Comparison of ENCODE assay signal across 1 cellular context in the genomic region with DNA sequence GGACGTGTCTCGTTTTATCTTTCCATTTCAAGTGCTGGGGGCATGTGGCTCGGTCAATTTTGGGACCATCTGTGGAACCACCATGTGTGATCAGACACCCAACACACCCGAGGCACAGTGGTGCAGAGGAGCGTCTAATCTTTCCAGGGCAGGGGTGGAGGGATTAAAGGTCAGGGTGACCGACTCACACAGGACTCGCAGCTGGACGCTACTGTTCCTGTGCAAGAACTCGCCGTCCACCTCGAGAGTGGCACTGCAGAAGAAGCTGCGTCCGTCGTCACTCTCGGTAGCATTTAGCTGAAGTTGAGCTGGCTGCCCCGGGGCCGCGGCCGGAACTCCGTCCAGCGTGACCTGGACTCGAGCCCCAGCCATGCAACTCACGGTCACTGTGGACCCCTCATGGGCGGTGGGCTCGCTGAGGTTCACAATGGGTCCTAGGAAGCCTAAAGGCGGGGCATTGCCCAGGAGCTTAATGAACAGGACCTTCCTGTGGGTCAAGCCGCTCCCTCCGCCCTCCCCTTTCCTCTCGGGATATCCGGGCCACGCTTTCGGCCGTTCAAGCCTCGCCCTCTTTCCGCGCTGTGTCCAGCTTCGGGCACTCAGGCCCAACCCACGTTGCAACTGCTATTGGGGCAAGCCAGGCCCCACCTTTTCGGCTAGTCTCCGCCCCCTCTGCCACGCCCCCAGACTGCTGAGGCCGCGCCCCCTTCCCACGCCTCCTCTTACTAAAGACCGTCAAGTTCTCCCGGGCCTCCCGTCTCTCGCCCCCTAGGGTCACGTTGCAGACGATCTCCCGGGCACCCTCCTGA.
TF ChIP-seq lines count a peak whose summit lies in the region.

No MANE protein-coding gene starts in this region.

TF ChIP-seq in K562, 482 proteins besides CTCF, POLR2A, EP300 and RAD21 (continued from another document and continues in another):
- TF ChIP-seq, protein P1, sequence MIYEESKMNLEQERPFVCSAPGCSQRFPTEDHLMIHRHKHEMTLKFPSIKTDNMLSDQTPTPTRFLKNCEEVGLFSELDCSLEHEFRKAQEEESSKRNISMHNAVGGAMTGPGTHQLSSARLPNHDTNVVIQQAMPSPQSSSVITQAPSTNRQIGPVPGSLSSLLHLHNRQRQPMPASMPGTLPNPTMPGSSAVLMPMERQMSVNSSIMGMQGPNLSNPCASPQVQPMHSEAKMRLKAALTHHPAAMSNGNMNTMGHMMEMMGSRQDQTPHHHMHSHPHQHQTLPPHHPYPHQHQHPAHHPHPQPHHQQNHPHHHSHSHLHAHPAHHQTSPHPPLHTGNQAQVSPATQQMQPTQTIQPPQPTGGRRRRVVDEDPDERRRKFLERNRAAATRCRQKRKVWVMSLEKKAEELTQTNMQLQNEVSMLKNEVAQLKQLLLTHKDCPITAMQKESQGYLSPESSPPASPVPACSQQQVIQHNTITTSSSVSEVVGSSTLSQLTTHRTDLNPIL (CRISPR knock-in tag; IDR thresholded peaks at IDR 0.05), result no peak
- TF ChIP-seq FUS (optimal IDR thresholded peaks at IDR 0.05; ENCODE audit: low read depth, low read length) (no peak), POLR2AphosphoS5 (IDR thresholded peaks at IDR 0.05; ENCODE audit: control insufficient read depth, insufficient read depth, low read depth, low read length) (peak; percentile 44), STAG1 (CRISPR knock-in tag; IDR thresholded peaks at IDR 0.05; ENCODE audit: borderline replicate concordance) (no peak), SLC30A9 (CRISPR knock-in tag; IDR thresholded peaks at IDR 0.05) (no peak), ZNF780A (CRISPR knock-in tag; IDR thresholded peaks at IDR 0.05) (no peak), HLTF (IDR thresholded peaks at IDR 0.05) (0 out of 2 replicates have a peak, but pooled peaks have one; percentile 13), ZNF384 (IDR thresholded peaks at IDR 0.05; ENCODE audit: low read depth, low read length) (no peak), ESRRB (CRISPR knock-in tag; IDR thresholded peaks at IDR 0.05; ENCODE audit: borderline replicate concordance) (no peak), PHF8 (IDR thresholded peaks at IDR 0.05; ENCODE audit: borderline replicate concordance, low read length) (peak; percentile 75; the same call in 1 of the 2 replicates), NFE2 (IDR thresholded peaks at IDR 0.05; ENCODE audit: low read depth) (no peak), ZNF316 (IDR thresholded peaks at IDR 0.05) (no peak), NONO (IDR thresholded peaks at IDR 0.05; ENCODE audit: low read depth in 2 of 2, low read length in 1 of 2) (peak in 1 of 2 experiments; percentile 30; a peak in 1 of 4 replicates), ZNF717 (CRISPR knock-in tag; IDR thresholded peaks at IDR 0.05) (no peak), TAL1 (IDR thresholded peaks at IDR 0.05) (peak; percentile 77), STAT5A (IDR thresholded peaks at IDR 0.05; ENCODE audit: borderline replicate concordance, low read length) (no peak; the same call in 1 of the 2 replicates), ZNF3 (CRISPR knock-in tag; IDR thresholded peaks at IDR 0.05) (no peak), YY1 (IDR thresholded peaks at IDR 0.05; ENCODE audit: borderline replicate concordance in 1 of 3, control insufficient read depth in 1 of 3, extremely low read depth in 1 of 3, insufficient read depth in 3 of 3, insufficient read length in 1 of 3, insufficient replicate concordance in 2 of 3, low read depth in 1 of 3, low read length in 2 of 3) (peak in 2 of 3 experiments; percentile 38 to 58), CCAR2 (IDR thresholded peaks at IDR 0.05; ENCODE audit: low read depth, low read length) (no peak), KDM4B (IDR thresholded peaks at IDR 0.05; ENCODE audit: borderline replicate concordance in 2 of 2, low read depth in 1 of 2) (no peak), NFIX (CRISPR knock-in tag; IDR thresholded peaks at IDR 0.05; ENCODE audit: low read depth) (no peak), DNMT1 (IDR thresholded peaks at IDR 0.05) (no peak), ERF (CRISPR knock-in tag; IDR thresholded peaks at IDR 0.05) (no peak), RFX7 (CRISPR knock-in tag; IDR thresholded peaks at IDR 0.05) (no peak), MEIS2 (IDR thresholded peaks at IDR 0.05; ENCODE audit: partially characterized antibody) (no peak)
- TF ChIP-seq, protein P2, sequence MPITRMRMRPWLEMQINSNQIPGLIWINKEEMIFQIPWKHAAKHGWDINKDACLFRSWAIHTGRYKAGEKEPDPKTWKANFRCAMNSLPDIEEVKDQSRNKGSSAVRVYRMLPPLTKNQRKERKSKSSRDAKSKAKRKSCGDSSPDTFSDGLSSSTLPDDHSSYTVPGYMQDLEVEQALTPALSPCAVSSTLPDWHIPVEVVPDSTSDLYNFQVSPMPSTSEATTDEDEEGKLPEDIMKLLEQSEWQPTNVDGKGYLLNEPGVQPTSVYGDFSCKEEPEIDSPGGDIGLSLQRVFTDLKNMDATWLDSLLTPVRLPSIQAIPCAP (CRISPR knock-in tag; IDR thresholded peaks at IDR 0.05; ENCODE audit: borderline replicate concordance), result no peak
- TF ChIP-seq, protein P3, sequence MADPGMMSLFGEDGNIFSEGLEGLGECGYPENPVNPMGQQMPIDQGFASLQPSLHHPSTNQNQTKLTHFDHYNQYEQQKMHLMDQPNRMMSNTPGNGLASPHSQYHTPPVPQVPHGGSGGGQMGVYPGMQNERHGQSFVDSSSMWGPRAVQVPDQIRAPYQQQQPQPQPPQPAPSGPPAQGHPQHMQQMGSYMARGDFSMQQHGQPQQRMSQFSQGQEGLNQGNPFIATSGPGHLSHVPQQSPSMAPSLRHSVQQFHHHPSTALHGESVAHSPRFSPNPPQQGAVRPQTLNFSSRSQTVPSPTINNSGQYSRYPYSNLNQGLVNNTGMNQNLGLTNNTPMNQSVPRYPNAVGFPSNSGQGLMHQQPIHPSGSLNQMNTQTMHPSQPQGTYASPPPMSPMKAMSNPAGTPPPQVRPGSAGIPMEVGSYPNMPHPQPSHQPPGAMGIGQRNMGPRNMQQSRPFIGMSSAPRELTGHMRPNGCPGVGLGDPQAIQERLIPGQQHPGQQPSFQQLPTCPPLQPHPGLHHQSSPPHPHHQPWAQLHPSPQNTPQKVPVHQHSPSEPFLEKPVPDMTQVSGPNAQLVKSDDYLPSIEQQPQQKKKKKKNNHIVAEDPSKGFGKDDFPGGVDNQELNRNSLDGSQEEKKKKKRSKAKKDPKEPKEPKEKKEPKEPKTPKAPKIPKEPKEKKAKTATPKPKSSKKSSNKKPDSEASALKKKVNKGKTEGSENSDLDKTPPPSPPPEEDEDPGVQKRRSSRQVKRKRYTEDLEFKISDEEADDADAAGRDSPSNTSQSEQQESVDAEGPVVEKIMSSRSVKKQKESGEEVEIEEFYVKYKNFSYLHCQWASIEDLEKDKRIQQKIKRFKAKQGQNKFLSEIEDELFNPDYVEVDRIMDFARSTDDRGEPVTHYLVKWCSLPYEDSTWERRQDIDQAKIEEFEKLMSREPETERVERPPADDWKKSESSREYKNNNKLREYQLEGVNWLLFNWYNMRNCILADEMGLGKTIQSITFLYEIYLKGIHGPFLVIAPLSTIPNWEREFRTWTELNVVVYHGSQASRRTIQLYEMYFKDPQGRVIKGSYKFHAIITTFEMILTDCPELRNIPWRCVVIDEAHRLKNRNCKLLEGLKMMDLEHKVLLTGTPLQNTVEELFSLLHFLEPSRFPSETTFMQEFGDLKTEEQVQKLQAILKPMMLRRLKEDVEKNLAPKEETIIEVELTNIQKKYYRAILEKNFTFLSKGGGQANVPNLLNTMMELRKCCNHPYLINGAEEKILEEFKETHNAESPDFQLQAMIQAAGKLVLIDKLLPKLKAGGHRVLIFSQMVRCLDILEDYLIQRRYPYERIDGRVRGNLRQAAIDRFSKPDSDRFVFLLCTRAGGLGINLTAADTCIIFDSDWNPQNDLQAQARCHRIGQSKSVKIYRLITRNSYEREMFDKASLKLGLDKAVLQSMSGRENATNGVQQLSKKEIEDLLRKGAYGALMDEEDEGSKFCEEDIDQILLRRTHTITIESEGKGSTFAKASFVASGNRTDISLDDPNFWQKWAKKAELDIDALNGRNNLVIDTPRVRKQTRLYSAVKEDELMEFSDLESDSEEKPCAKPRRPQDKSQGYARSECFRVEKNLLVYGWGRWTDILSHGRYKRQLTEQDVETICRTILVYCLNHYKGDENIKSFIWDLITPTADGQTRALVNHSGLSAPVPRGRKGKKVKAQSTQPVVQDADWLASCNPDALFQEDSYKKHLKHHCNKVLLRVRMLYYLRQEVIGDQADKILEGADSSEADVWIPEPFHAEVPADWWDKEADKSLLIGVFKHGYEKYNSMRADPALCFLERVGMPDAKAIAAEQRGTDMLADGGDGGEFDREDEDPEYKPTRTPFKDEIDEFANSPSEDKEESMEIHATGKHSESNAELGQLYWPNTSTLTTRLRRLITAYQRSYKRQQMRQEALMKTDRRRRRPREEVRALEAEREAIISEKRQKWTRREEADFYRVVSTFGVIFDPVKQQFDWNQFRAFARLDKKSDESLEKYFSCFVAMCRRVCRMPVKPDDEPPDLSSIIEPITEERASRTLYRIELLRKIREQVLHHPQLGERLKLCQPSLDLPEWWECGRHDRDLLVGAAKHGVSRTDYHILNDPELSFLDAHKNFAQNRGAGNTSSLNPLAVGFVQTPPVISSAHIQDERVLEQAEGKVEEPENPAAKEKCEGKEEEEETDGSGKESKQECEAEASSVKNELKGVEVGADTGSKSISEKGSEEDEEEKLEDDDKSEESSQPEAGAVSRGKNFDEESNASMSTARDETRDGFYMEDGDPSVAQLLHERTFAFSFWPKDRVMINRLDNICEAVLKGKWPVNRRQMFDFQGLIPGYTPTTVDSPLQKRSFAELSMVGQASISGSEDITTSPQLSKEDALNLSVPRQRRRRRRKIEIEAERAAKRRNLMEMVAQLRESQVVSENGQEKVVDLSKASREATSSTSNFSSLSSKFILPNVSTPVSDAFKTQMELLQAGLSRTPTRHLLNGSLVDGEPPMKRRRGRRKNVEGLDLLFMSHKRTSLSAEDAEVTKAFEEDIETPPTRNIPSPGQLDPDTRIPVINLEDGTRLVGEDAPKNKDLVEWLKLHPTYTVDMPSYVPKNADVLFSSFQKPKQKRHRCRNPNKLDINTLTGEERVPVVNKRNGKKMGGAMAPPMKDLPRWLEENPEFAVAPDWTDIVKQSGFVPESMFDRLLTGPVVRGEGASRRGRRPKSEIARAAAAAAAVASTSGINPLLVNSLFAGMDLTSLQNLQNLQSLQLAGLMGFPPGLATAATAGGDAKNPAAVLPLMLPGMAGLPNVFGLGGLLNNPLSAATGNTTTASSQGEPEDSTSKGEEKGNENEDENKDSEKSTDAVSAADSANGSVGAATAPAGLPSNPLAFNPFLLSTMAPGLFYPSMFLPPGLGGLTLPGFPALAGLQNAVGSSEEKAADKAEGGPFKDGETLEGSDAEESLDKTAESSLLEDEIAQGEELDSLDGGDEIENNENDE (IDR thresholded peaks at IDR 0.05; ENCODE audit: low read depth, low read length), result no peak
- TF ChIP-seq, protein P4, sequence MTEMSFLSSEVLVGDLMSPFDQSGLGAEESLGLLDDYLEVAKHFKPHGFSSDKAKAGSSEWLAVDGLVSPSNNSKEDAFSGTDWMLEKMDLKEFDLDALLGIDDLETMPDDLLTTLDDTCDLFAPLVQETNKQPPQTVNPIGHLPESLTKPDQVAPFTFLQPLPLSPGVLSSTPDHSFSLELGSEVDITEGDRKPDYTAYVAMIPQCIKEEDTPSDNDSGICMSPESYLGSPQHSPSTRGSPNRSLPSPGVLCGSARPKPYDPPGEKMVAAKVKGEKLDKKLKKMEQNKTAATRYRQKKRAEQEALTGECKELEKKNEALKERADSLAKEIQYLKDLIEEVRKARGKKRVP (CRISPR knock-in tag; IDR thresholded peaks at IDR 0.05), result no peak
- TF ChIP-seq, protein P5, sequence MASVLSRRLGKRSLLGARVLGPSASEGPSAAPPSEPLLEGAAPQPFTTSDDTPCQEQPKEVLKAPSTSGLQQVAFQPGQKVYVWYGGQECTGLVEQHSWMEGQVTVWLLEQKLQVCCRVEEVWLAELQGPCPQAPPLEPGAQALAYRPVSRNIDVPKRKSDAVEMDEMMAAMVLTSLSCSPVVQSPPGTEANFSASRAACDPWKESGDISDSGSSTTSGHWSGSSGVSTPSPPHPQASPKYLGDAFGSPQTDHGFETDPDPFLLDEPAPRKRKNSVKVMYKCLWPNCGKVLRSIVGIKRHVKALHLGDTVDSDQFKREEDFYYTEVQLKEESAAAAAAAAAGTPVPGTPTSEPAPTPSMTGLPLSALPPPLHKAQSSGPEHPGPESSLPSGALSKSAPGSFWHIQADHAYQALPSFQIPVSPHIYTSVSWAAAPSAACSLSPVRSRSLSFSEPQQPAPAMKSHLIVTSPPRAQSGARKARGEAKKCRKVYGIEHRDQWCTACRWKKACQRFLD (CRISPR knock-in tag; IDR thresholded peaks at IDR 0.05), result no peak
- TF ChIP-seq, protein P6, sequence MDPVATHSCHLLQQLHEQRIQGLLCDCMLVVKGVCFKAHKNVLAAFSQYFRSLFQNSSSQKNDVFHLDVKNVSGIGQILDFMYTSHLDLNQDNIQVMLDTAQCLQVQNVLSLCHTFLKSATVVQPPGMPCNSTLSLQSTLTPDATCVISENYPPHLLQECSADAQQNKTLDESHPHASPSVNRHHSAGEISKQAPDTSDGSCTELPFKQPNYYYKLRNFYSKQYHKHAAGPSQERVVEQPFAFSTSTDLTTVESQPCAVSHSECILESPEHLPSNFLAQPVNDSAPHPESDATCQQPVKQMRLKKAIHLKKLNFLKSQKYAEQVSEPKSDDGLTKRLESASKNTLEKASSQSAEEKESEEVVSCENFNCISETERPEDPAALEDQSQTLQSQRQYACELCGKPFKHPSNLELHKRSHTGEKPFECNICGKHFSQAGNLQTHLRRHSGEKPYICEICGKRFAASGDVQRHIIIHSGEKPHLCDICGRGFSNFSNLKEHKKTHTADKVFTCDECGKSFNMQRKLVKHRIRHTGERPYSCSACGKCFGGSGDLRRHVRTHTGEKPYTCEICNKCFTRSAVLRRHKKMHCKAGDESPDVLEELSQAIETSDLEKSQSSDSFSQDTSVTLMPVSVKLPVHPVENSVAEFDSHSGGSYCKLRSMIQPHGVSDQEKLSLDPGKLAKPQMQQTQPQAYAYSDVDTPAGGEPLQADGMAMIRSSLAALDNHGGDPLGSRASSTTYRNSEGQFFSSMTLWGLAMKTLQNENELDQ (CRISPR knock-in tag; IDR thresholded peaks at IDR 0.05; ENCODE audit: borderline replicate concordance), result no peak
- TF ChIP-seq, protein P7, sequence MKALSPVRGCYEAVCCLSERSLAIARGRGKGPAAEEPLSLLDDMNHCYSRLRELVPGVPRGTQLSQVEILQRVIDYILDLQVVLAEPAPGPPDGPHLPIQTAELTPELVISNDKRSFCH (CRISPR knock-in tag; IDR thresholded peaks at IDR 0.05), result no peak
- TF ChIP-seq, protein P7 (tag; IDR thresholded peaks at IDR 0.05), result peak; percentile 76; the same call in 1 of the 2 replicates
- TF ChIP-seq, protein P8, sequence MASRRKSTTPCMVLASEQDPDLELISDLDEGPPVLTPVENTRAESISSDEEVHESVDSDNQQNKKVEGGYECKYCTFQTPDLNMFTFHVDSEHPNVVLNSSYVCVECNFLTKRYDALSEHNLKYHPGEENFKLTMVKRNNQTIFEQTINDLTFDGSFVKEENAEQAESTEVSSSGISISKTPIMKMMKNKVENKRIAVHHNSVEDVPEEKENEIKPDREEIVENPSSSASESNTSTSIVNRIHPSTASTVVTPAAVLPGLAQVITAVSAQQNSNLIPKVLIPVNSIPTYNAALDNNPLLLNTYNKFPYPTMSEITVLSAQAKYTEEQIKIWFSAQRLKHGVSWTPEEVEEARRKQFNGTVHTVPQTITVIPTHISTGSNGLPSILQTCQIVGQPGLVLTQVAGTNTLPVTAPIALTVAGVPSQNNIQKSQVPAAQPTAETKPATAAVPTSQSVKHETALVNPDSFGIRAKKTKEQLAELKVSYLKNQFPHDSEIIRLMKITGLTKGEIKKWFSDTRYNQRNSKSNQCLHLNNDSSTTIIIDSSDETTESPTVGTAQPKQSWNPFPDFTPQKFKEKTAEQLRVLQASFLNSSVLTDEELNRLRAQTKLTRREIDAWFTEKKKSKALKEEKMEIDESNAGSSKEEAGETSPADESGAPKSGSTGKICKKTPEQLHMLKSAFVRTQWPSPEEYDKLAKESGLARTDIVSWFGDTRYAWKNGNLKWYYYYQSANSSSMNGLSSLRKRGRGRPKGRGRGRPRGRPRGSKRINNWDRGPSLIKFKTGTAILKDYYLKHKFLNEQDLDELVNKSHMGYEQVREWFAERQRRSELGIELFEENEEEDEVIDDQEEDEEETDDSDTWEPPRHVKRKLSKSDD (conservative IDR thresholded peaks at IDR 0.05; ENCODE audit: low read length), result no peak
